Comparison of ENCODE assay signal across 8 cellular contexts in genomic region chr10:42932735-42933453, GRCh38.
DNase-seq lines count a peak whose midpoint lies in the region; ATAC-seq and TF ChIP-seq lines count a peak whose summit lies in the region.

No MANE protein-coding gene starts in this region.

- peak; percentile 80 for ATAC-seq in activated CD8-positive, alpha-beta T cell treated with anti-CD3 and anti-CD28 coated beads for 36 hours
- ATAC-seq in left ventricle myocardium superior, result peak; percentile 53

- intact Hi-C loops in activated CD8-positive, alpha-beta T cell treated with anti-CD3 and anti-CD28 coated beads for 36 hours (cut with micrococcal nuclease), result no loop called here
- intact Hi-C loops in left ventricle myocardium superior (cut with micrococcal nuclease), result no loop called here

- CTCF ChIA-PET in activated CD8-positive, alpha-beta T cell treated with anti-CD3 and anti-CD28 coated beads for 36 hours (lab: Charles Lee), result no interaction called here

- POLR2A ChIA-PET in activated CD8-positive, alpha-beta T cell treated with anti-CD3 and anti-CD28 coated beads for 36 hours (lab: Charles Lee), result no interaction called here

- TF ChIP-seq CTCF in activated CD8-positive, alpha-beta T cell treated with anti-CD3 and anti-CD28 coated beads for 36 hours (IDR thresholded peaks at IDR 0.05), result no peak

- H3K36me3 Mint-ChIP-seq in activated CD8-positive, alpha-beta T cell treated with anti-CD3 and anti-CD28 coated beads for 36 hours (ENCODE audit: low read depth), result no peaks in the 10 kb centered on the region

- no peaks in the 10 kb centered on the region for H3K9me3 Mint-ChIP-seq in activated CD8-positive, alpha-beta T cell treated with anti-CD3 and anti-CD28 coated beads for 36 hours

- peaks cover 12% of the 10 kb centered on the region for H3K4me1 Mint-ChIP-seq in activated CD8-positive, alpha-beta T cell treated with anti-CD3 and anti-CD28 coated beads for 36 hours (ENCODE audit: low read depth)

- DNase-seq in DMS153 treated with DMSO at 0.1 percent for 48 hours (lab: John Stamatoyannopoulos, UW; ENCODE audit: unreplicated experiment), result peak; percentile 14
- peak; percentile 72 for DNase-seq in activated CD8-positive, alpha-beta T cell treated with anti-CD3 and anti-CD28 coated beads for 36 hours
- DNase-seq in left ventricle myocardium superior, result no peak
- peak; percentile 60 to 72 for DNase-seq in stimulated activated CD4-positive, alpha-beta T cell treated with anti-CD3 and anti-CD28 coated beads, Interleukin-1b, Interleukin-23, amount 100 ng/mL, for 4 hours (ENCODE audit: low read depth in 2 of 2)
- no peak for DNase-seq in SW 1271 (lab: John Stamatoyannopoulos, UW)
- no peak for DNase-seq in DMS114 treated with DMSO at 0.1 percent for 48 hours (lab: John Stamatoyannopoulos, UW; ENCODE audit: unreplicated experiment)
- no peak for DNase-seq in A172 (ENCODE audit: low spot score)
- no peak for DNase-seq in NCI-H1092 treated with DMSO at 0.1 percent for 48 hours (lab: John Stamatoyannopoulos, UW)

- peak overlapping the region; percentile 61 for H3K4me3 Mint-ChIP-seq in activated CD8-positive, alpha-beta T cell treated with anti-CD3 and anti-CD28 coated beads for 36 hours

- H3K27me3 Mint-ChIP-seq in activated CD8-positive, alpha-beta T cell treated with anti-CD3 and anti-CD28 coated beads for 36 hours, result peaks cover 3% of the 10 kb centered on the region

- H3K27ac Mint-ChIP-seq in activated CD8-positive, alpha-beta T cell treated with anti-CD3 and anti-CD28 coated beads for 36 hours, result peak overlapping the region; percentile 63

Comparison
In these comparisons a context has a peak if more than half of its experiments do, and no peak if none do; other contexts are left out.
1. DNase-seq: peak in DMS153 treated with DMSO at 0.1 percent for 48 hours (single experiment), activated CD8-positive, alpha-beta T cell treated with anti-CD3 and anti-CD28 coated beads for 36 hours (single experiment) and stimulated activated CD4-positive, alpha-beta T cell treated with anti-CD3 and anti-CD28 coated beads, Interleukin-1b, Interleukin-23, amount 100 ng/mL, for 4 hours (2 of 2); none in left ventricle myocardium superior (single experiment), SW 1271 (0 of 2), DMS114 treated with DMSO at 0.1 percent for 48 hours (single experiment), A172 (single experiment) and NCI-H1092 treated with DMSO at 0.1 percent for 48 hours (single experiment).